Comparison of ENCODE assay signal across 7 cellular contexts in genomic region chr5:43019293-43019614, GRCh38. TPM values are rescaled to one million over a fixed set of nuclear protein-coding genes. Genes with fewer than 3 reads are reported as not detected.
DNase-seq lines count a peak whose midpoint lies in the region; ATAC-seq, FAIRE-seq and TF ChIP-seq lines count a peak whose summit lies in the region.

No MANE protein-coding gene starts in this region.

- peak overlapping the region; percentile 66 for H3K4me3 ChIP-seq in GM23338
- peak overlapping the region in 1 of 2 donors; percentile 62 for H3K4me3 ChIP-seq in small intestine (ENCODE audit: low read depth in 1 of 2, low read length in 2 of 2)

- no peaks in the 10 kb centered on the region for H3K79me2 ChIP-seq in GM23338 (replicated peaks; ENCODE audit: insufficient read depth)

- H3K4me3 Mint-ChIP-seq in GM23338: peak overlapping the region; percentile 79
- peak overlapping the region; percentile 96 for H3K4me3 Mint-ChIP-seq in glutamatergic neuron (ENCODE audit: unreplicated experiment)

- H3K27ac Mint-ChIP-seq in GM23338 (no peak overlapping the region), glutamatergic neuron (ENCODE audit: unreplicated experiment) (peak overlapping the region; percentile 90)

- H3K4me2 ChIP-seq in GM23338: peak overlapping the region; percentile 94; the same call in 1 of the 2 replicates

- H3K27ac ChIP-seq in GM23338 (ENCODE audit: low read depth): no peak overlapping the region
- H3K27ac ChIP-seq in VCaP: peak overlapping the region; percentile 85
- peak overlapping the region; percentile 75 to 89 for H3K27ac ChIP-seq in small intestine (ENCODE audit: low read depth in 1 of 2, low read length in 1 of 2)

- ATAC-seq in GM23338 (no peak), HG03342 (IDR thresholded peaks at IDR 0.05; ENCODE audit: unreplicated experiment) (no peak)

- H3K36me3 ChIP-seq in GM23338 (ENCODE audit: insufficient read depth) (no peaks in the 10 kb centered on the region), small intestine (ENCODE audit: control insufficient read depth in 2 of 2, insufficient read depth in 2 of 2, low read length in 2 of 2) (no peaks in the 10 kb centered on the region)

- TF ChIP-seq CTCF in GM23338 (conservative IDR thresholded peaks at IDR 0.05; ENCODE audit: low read depth in 2 of 2): no peak
- no peak for TF ChIP-seq CTCF in VCaP (conservative IDR thresholded peaks at IDR 0.05)
- no peak for TF ChIP-seq CTCF in glutamatergic neuron (IDR thresholded peaks at IDR 0.05; ENCODE audit: partially characterized antibody, unreplicated experiment)

- WGBS in small intestine, 3 donors: 5 to 11% (median 11%) methylated on average over 6 of the region's 6 CpGs

- peaks cover 100% of the 10 kb centered on the region for H3K27me3 ChIP-seq in GM23338 (ENCODE audit: insufficient read depth)
- peaks cover 0 to 9% of the 10 kb centered on the region in 2 donors for H3K27me3 ChIP-seq in small intestine (ENCODE audit: control insufficient read depth in 2 of 2, insufficient read depth in 2 of 2, low read length in 2 of 2)

- peaks cover 18% of the 10 kb centered on the region for H4K20me1 ChIP-seq in GM23338 (replicated peaks; ENCODE audit: insufficient read depth)

- peaks cover 46% of the 10 kb centered on the region for H3K4me1 Mint-ChIP-seq in GM23338
- peaks cover 7% of the 10 kb centered on the region for H3K4me1 Mint-ChIP-seq in glutamatergic neuron (ENCODE audit: low read depth, unreplicated experiment)

- H3K36me3 Mint-ChIP-seq in GM23338 (ENCODE audit: low read depth): no peaks in the 10 kb centered on the region
- H3K36me3 Mint-ChIP-seq in glutamatergic neuron (ENCODE audit: unreplicated experiment): no peaks in the 10 kb centered on the region

- DNase-seq in GM23338 (ENCODE audit: low spot score): no peak
- no peak for DNase-seq in glutamatergic neuron
- DNase-seq in small intestine: no peak
- DNase-seq in iPS-NIHi7 (ENCODE audit: extremely low spot score): no peak
- no peak for DNase-seq in RKO (ENCODE audit: low spot score)

- H3K9me3 ChIP-seq in small intestine (ENCODE audit: control insufficient read depth, low read depth): no peaks in the 10 kb centered on the region

- peaks cover 93% of the 10 kb centered on the region for H3K27me3 Mint-ChIP-seq in GM23338 (ENCODE audit: insufficient read depth, low read depth, poor library complexity)
- H3K27me3 Mint-ChIP-seq in glutamatergic neuron (ENCODE audit: unreplicated experiment): peaks cover 28% of the 10 kb centered on the region

- FAIRE-seq in small intestine (lab: Jason Lieb, UNC): no peak

- H2AFZ ChIP-seq in GM23338: no peak overlapping the region

- H3K4me1 ChIP-seq in GM23338 (ENCODE audit: insufficient read depth): peaks cover 49% of the 10 kb centered on the region
- H3K4me1 ChIP-seq in small intestine (ENCODE audit: control insufficient read depth in 2 of 2, insufficient read depth in 1 of 2, low read depth in 1 of 2, low read length in 1 of 2): peaks cover 0 to 2% of the 10 kb centered on the region in 2 donors

- peaks cover 20% of the 10 kb centered on the region for H3F3A ChIP-seq in GM23338 (replicated peaks; ENCODE audit: low read depth)

- H3K9me2 ChIP-seq in GM23338 (ENCODE audit: insufficient read depth): no peaks in the 10 kb centered on the region

- H3K9me3 Mint-ChIP-seq in GM23338 (peaks cover 3% of the 10 kb centered on the region; the same call in 2 of the 3 replicates), glutamatergic neuron (ENCODE audit: unreplicated experiment) (peaks cover 23% of the 10 kb centered on the region)

TF ChIP-seq in GM23338, 12 proteins besides CTCF, POLR2A, EP300 and RAD21:
- TF ChIP-seq EZH2 (IDR thresholded peaks at IDR 0.05; ENCODE audit: low read depth, unreplicated experiment) (peak; percentile 50), ZNF331 (CRISPR knock-in tag; IDR thresholded peaks at IDR 0.05; ENCODE audit: low read depth) (no peak)

RNA-seq across cellular contexts. Expression of gene ANXA2R, which starts 20.9 kb away (rescaled TPM):
- total RNA-seq in GM23338 (2014; rRNA removed; shearing (Covaris generic)): 0.21 TPM in 1 of 2 replicates, not detected in the other
- polyA plus RNA-seq in GM23338 (2016; fragmentation: Nextera tagmentation; extraction: Ambion mirVana): not detected in 2 replicates
- 1.6 TPM for total RNA-seq in glutamatergic neuron (ENCODE audit: unreplicated experiment)
- 1 to 10 TPM in 2 of 3 donors, under 1 TPM in 1; 0.67 to 5.1 (median 4.1) TPM for polyA plus RNA-seq in small intestine
